1 cellular context compared by ENCODE assay signal in genomic region chr17:44308320-44308818, GRCh38.
TF ChIP-seq lines count a peak whose summit lies in the region.

RUNDC3A (plus strand) TSS chr17:44308601; CDS start chr17:44308833, 232 bp downstream.

TF ChIP-seq in HepG2, 621 proteins besides CTCF, POLR2A, EP300 and RAD21 (continued from another document and continues in another):
- TF ChIP-seq, protein P1, sequence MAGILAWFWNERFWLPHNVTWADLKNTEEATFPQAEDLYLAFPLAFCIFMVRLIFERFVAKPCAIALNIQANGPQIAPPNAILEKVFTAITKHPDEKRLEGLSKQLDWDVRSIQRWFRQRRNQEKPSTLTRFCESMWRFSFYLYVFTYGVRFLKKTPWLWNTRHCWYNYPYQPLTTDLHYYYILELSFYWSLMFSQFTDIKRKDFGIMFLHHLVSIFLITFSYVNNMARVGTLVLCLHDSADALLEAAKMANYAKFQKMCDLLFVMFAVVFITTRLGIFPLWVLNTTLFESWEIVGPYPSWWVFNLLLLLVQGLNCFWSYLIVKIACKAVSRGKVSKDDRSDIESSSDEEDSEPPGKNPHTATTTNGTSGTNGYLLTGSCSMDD (CRISPR knock-in tag; IDR thresholded peaks at IDR 0.05): no peak
- TF ChIP-seq TAF1 (CRISPR knock-in tag; IDR thresholded peaks at IDR 0.05) (0 out of 2 replicates have a peak, but pooled peaks have one; percentile 18), ZNF572 (CRISPR knock-in tag; IDR thresholded peaks at IDR 0.05) (no peak), HOXA3 (CRISPR knock-in tag; IDR thresholded peaks at IDR 0.05) (peak; percentile 76), MIER3 (CRISPR knock-in tag; IDR thresholded peaks at IDR 0.05; ENCODE audit: borderline replicate concordance) (peak; percentile 48; the same call in 1 of the 2 replicates), ZBTB7B (CRISPR knock-in tag; IDR thresholded peaks at IDR 0.05) (0 out of 2 replicates have a peak, but pooled peaks have one; percentile 44), PHF8 (CRISPR knock-in tag; IDR thresholded peaks at IDR 0.05) (no peak), MED8 (CRISPR knock-in tag; IDR thresholded peaks at IDR 0.05; ENCODE audit: insufficient replicate concordance) (no peak), ZKSCAN8 (CRISPR knock-in tag; IDR thresholded peaks at IDR 0.05; ENCODE audit: borderline replicate concordance) (no peak), SP140L (CRISPR knock-in tag; IDR thresholded peaks at IDR 0.05; ENCODE audit: borderline replicate concordance) (no peak), ZNF616 (CRISPR knock-in tag; IDR thresholded peaks at IDR 0.05; ENCODE audit: low read depth) (no peak; the same call in 1 of the 2 replicates), TRIM22 (IDR thresholded peaks at IDR 0.05) (no peak), RELA (CRISPR knock-in tag; IDR thresholded peaks at IDR 0.05) (no peak), ZMYM2 (CRISPR knock-in tag; IDR thresholded peaks at IDR 0.05) (no peak), NFIB (CRISPR knock-in tag; IDR thresholded peaks at IDR 0.05; ENCODE audit: borderline replicate concordance) (no peak), FOXO4 (CRISPR knock-in tag; conservative IDR thresholded peaks at IDR 0.05) (no peak), HNRNPH1 (optimal IDR thresholded peaks at IDR 0.05; ENCODE audit: low read depth, low read length) (no peak), PAXIP1 (CRISPR knock-in tag; conservative IDR thresholded peaks at IDR 0.05) (peak; percentile 40; the same call in 1 of the 2 replicates), MAZ (IDR thresholded peaks at IDR 0.05; ENCODE audit: borderline replicate concordance, low read depth, low read length) (peak; percentile 98), MAZ (CRISPR knock-in tag; IDR thresholded peaks at IDR 0.05; ENCODE audit: low read depth) (peak; percentile 87), NFKBIZ (CRISPR knock-in tag; IDR thresholded peaks at IDR 0.05) (peak; percentile 63; the same call in 1 of the 2 replicates), ZNF790 (CRISPR knock-in tag; IDR thresholded peaks at IDR 0.05; ENCODE audit: borderline replicate concordance) (peak; percentile 38; the same call in 1 of the 2 replicates), XRCC5 (optimal IDR thresholded peaks at IDR 0.05; ENCODE audit: low read length) (no peak), ATF3 (CRISPR knock-in tag; IDR thresholded peaks at IDR 0.05) (0 out of 2 replicates have a peak, but pooled peaks have one; percentile 36), ZNF770 (CRISPR knock-in tag; IDR thresholded peaks at IDR 0.05) (peak; percentile 50), ZNF879 (CRISPR knock-in tag; IDR thresholded peaks at IDR 0.05) (no peak), ZNF670 (CRISPR knock-in tag; IDR thresholded peaks at IDR 0.05; ENCODE audit: borderline replicate concordance) (no peak), CCAR2 (optimal IDR thresholded peaks at IDR 0.05; ENCODE audit: low read depth, low read length) (no peak), HNF1A (IDR thresholded peaks at IDR 0.05; ENCODE audit: low read depth) (no peak), HNF1A (CRISPR knock-in tag; IDR thresholded peaks at IDR 0.05; ENCODE audit: borderline replicate concordance) (no peak), REXO4 (CRISPR knock-in tag; IDR thresholded peaks at IDR 0.05; ENCODE audit: borderline replicate concordance) (no peak), ZNF331 (CRISPR knock-in tag; IDR thresholded peaks at IDR 0.05) (peak; percentile 90), HOXA5 (CRISPR knock-in tag; IDR thresholded peaks at IDR 0.05) (peak; percentile 95)
- TF ChIP-seq, protein P2, sequence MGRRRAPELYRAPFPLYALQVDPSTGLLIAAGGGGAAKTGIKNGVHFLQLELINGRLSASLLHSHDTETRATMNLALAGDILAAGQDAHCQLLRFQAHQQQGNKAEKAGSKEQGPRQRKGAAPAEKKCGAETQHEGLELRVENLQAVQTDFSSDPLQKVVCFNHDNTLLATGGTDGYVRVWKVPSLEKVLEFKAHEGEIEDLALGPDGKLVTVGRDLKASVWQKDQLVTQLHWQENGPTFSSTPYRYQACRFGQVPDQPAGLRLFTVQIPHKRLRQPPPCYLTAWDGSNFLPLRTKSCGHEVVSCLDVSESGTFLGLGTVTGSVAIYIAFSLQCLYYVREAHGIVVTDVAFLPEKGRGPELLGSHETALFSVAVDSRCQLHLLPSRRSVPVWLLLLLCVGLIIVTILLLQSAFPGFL (CRISPR knock-in tag; IDR thresholded peaks at IDR 0.05): no peak
- TF ChIP-seq, protein P3, sequence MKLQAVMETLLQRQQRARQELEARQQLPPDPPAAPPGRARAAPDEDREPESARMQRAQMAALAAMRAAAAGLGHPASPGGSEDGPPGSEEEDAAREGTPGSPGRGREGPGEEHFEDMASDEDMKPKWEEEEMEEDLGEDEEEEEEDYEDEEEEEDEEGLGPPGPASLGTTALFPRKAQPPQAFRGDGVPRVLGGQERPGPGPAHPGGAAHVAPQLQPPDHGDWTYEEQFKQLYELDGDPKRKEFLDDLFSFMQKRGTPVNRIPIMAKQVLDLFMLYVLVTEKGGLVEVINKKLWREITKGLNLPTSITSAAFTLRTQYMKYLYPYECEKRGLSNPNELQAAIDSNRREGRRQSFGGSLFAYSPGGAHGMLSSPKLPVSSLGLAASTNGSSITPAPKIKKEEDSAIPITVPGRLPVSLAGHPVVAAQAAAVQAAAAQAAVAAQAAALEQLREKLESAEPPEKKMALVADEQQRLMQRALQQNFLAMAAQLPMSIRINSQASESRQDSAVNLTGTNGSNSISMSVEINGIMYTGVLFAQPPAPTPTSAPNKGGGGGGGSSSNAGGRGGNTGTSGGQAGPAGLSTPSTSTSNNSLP (IDR thresholded peaks at IDR 0.05; ENCODE audit: low read depth, low read length): no peak
- TF ChIP-seq, protein P4, sequence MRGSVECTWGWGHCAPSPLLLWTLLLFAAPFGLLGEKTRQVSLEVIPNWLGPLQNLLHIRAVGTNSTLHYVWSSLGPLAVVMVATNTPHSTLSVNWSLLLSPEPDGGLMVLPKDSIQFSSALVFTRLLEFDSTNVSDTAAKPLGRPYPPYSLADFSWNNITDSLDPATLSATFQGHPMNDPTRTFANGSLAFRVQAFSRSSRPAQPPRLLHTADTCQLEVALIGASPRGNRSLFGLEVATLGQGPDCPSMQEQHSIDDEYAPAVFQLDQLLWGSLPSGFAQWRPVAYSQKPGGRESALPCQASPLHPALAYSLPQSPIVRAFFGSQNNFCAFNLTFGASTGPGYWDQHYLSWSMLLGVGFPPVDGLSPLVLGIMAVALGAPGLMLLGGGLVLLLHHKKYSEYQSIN (CRISPR knock-in tag; IDR thresholded peaks at IDR 0.05; ENCODE audit: borderline replicate concordance): no peak
- TF ChIP-seq, protein P5, sequence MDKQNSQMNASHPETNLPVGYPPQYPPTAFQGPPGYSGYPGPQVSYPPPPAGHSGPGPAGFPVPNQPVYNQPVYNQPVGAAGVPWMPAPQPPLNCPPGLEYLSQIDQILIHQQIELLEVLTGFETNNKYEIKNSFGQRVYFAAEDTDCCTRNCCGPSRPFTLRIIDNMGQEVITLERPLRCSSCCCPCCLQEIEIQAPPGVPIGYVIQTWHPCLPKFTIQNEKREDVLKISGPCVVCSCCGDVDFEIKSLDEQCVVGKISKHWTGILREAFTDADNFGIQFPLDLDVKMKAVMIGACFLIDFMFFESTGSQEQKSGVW (CRISPR knock-in tag; IDR thresholded peaks at IDR 0.05; ENCODE audit: borderline replicate concordance): no peak
